In genomic region chr1:15992582-15993500, GRCh38 we compare ENCODE assay signal across 31 cellular contexts. TPM values are rescaled to one million over a fixed set of nuclear protein-coding genes. Genes with fewer than 3 reads are reported as not detected.
A peak's percentile ranks its signal among the peaks of the same experiment; 100 is the strongest.
DNase-seq lines count a peak whose midpoint lies in the region; ATAC-seq, FAIRE-seq and TF ChIP-seq lines count a peak whose summit lies in the region.
"Had no signal": no experiment of that assay in that cellular context is flagged by ENCODE, and none has a peak within 500 bp of the region (broad histone marks: within the 10 kb centered on the region; RNA-seq: fewer than 3 reads in every experiment).

No MANE protein-coding gene starts in this region.

- no peak overlapping the region for H2BK12ac ChIP-seq in H1 (ENCODE audit: low read depth, low read length)

- peaks cover 4% of the 10 kb centered on the region; the same call in 1 of the 2 replicates for H3K27me3 ChIP-seq in IMR-90 (ENCODE audit: control insufficient read depth, insufficient read depth, low read length)
- H3K27me3 ChIP-seq in H1 (replicated peaks in 1 of 4; ENCODE audit: control insufficient read depth in 3 of 4, extremely low read depth in 1 of 4, insufficient read depth in 3 of 4, low read length in 3 of 4), result no peaks in the 10 kb centered on the region
- no peaks in the 10 kb centered on the region for H3K27me3 ChIP-seq in osteoblast (ENCODE audit: insufficient read depth, low read length)
- H3K27me3 ChIP-seq in naive thymus-derived CD4-positive, alpha-beta T cell (ENCODE audit: control insufficient read depth in 2 of 2, insufficient read depth in 2 of 2, low read length in 2 of 2), result no peaks in the 10 kb centered on the region
- H3K27me3 ChIP-seq: MG63 had no signal

- H3K18ac ChIP-seq in IMR-90 (ENCODE audit: low read depth, low read length), result no peak overlapping the region
- H3K18ac ChIP-seq in H1 (ENCODE audit: extremely low read depth, low read length), result no peak overlapping the region

- H4K5ac ChIP-seq in IMR-90 (ENCODE audit: low read depth, low read length) (no peak overlapping the region), H1 (ENCODE audit: insufficient read length, low read depth, low read length) (no peak overlapping the region)

- no peaks in the 10 kb centered on the region for H3K4me1 Mint-ChIP-seq in naive thymus-derived CD4-positive, alpha-beta T cell
- H3K4me1 Mint-ChIP-seq: CD8-positive, alpha-beta memory T cell had no signal

- dilution Hi-C loops in IMR-90 (cut with HindIII; ENCODE audit: low sequenced_read_pairs, unreplicated experiment), result no loop called here

- no peaks in the 10 kb centered on the region for H3K9me3 Mint-ChIP-seq in naive thymus-derived CD4-positive, alpha-beta T cell
- H3K9me3 Mint-ChIP-seq: CD8-positive, alpha-beta memory T cell had no signal

- no peaks in the 10 kb centered on the region for H4K20me1 ChIP-seq in IMR-90 (ENCODE audit: insufficient read depth, low read length)
- peaks cover 0 to 5% of the 10 kb centered on the region in 2 experiments for H4K20me1 ChIP-seq in H1 (replicated peaks in 1 of 2; ENCODE audit: control insufficient read depth in 1 of 2, insufficient read depth in 2 of 2, low read length in 2 of 2)
- H4K20me1 ChIP-seq in osteoblast (ENCODE audit: insufficient read depth, low read length), result no peaks in the 10 kb centered on the region

- H3K36me3 ChIP-seq in IMR-90 (ENCODE audit: control insufficient read depth, insufficient read depth, low read length) (no peaks in the 10 kb centered on the region), H1 (ENCODE audit: control insufficient read depth in 2 of 4, insufficient read depth in 4 of 4, low read length in 3 of 4) (no peaks in the 10 kb centered on the region), osteoblast (ENCODE audit: insufficient read depth, low read length) (no peaks in the 10 kb centered on the region)
- H3K36me3 ChIP-seq in naive thymus-derived CD4-positive, alpha-beta T cell (ENCODE audit: control insufficient read depth in 2 of 3, insufficient read depth in 3 of 3, low read length in 3 of 3), result no peaks in the 10 kb centered on the region
- H3K36me3 ChIP-seq: MG63 had no signal

- H3K4ac ChIP-seq in IMR-90 (ENCODE audit: low read depth, low read length) (no peak overlapping the region), H1 (replicated peaks; ENCODE audit: insufficient read length, low read depth, low read length) (no peak overlapping the region)

- no peak overlapping the region for H3K4me2 ChIP-seq in IMR-90 (ENCODE audit: low read depth, low read length)
- H3K4me2 ChIP-seq in H1 (ENCODE audit: insufficient read depth in 1 of 2, low read depth in 2 of 2, low read length in 2 of 2), result no peak overlapping the region
- no peak overlapping the region for H3K4me2 ChIP-seq in osteoblast (ENCODE audit: insufficient read depth, low read length)
- H3K4me2 ChIP-seq: A549, SK-N-SH had no signal

- H3K4me1 ChIP-seq in IMR-90 (ENCODE audit: control insufficient read depth, insufficient read depth, low read length) (peaks cover 2% of the 10 kb centered on the region; the same call in 1 of the 2 replicates), H1 (replicated peaks in 1 of 4; ENCODE audit: control insufficient read depth in 3 of 4, insufficient read depth in 4 of 4, low read length in 3 of 4) (no peaks in the 10 kb centered on the region), osteoblast (ENCODE audit: insufficient read depth, low read length) (no peaks in the 10 kb centered on the region)
- H3K4me1 ChIP-seq in naive thymus-derived CD4-positive, alpha-beta T cell (ENCODE audit: control insufficient read depth in 2 of 2, insufficient read depth in 2 of 2, low read length in 2 of 2), result no peaks in the 10 kb centered on the region
- H3K4me1 ChIP-seq: A549 had no signal

- H3K27me3 Mint-ChIP-seq in naive thymus-derived CD4-positive, alpha-beta T cell, result peaks cover 0 to 3% (median 0%) of the 10 kb centered on the region in 5 donors

- TF ChIP-seq POLR2A in IMR-90 (IDR thresholded peaks at IDR 0.05; ENCODE audit: low read depth, low read length) (no peak), H1 (IDR thresholded peaks at IDR 0.05; ENCODE audit: control extremely low read depth in 1 of 2, low read depth in 2 of 2, low read length in 2 of 2) (no peak)

- no peak for DNase-seq in IMR-90
- DNase-seq in H1 (ENCODE audit: low read depth in 1 of 2, low spot score in 2 of 2), result no peak
- DNase-seq in osteoblast (ENCODE audit: insufficient read length, low spot score, missing footprints), result peak; percentile 31
- DNase-seq in naive thymus-derived CD4-positive, alpha-beta T cell, result no peak
- no peak for DNase-seq in NCI-H345 treated with DMSO at 0.1 percent for 48 hours (lab: John Stamatoyannopoulos, UW; ENCODE audit: unreplicated experiment)
- DNase-seq in COLO668 (lab: John Stamatoyannopoulos, UW; ENCODE audit: unreplicated experiment), result no peak
- no peak for DNase-seq in head of caudate nucleus
- DNase-seq: AML-193; CD8-positive, alpha-beta memory T cell; DMS153; DND-41; KBM-7; MG63; NCI-H1092; NCI-H1417 treated with DMSO at 0.1 percent for 48 hours; NCI-H1694 treated with DMSO at 0.1 percent for 48 hours; NCI-H2081; NCI-H226; NCI-H524; NCI-H774; NK-92 treated with Interleukin-12 subunit alpha and Interleukin-12 subunit beta, amount 100 ng/mL, for 24 hours; PC-3; SK-N-SH; SW 1271 had no signal

- H2AK9ac ChIP-seq in IMR-90 (replicated peaks; ENCODE audit: low read depth, low read length, poor library complexity), result no peak overlapping the region

- no peaks in the 10 kb centered on the region for H3K79me2 ChIP-seq in H1 (ENCODE audit: control insufficient read depth in 1 of 2, insufficient read depth in 2 of 2, low read length in 2 of 2)
- H3K79me2 ChIP-seq in osteoblast (ENCODE audit: insufficient read depth, low read length), result no peaks in the 10 kb centered on the region

- POLR2A ChIA-PET in IMR-90 (lab: Charles Lee; ENCODE audit: unreplicated experiment), result no interaction called here
- POLR2A ChIA-PET in H1 (lab: Charles Lee; ENCODE audit: partially characterized antibody), result no interaction called here
- POLR2A ChIA-PET in naive thymus-derived CD4-positive, alpha-beta T cell (lab: Charles Lee), result no interaction called here

- TF ChIP-seq CTCF in IMR-90 (conservative IDR thresholded peaks at IDR 0.05; ENCODE audit: low read depth, low read length) (no peak), H1 (IDR thresholded peaks at IDR 0.05; ENCODE audit: control extremely low read depth in 1 of 3, insufficient read depth in 1 of 3, low read depth in 1 of 3, low read length in 3 of 3) (no peak), osteoblast (IDR thresholded peaks at IDR 0.05; ENCODE audit: extremely low read depth, low read depth, low read length) (no peak)

- no peak for TF ChIP-seq RAD21 in IMR-90 (IDR thresholded peaks at IDR 0.05; ENCODE audit: low read length)
- TF ChIP-seq RAD21 in H1 (IDR thresholded peaks at IDR 0.05 in 1 of 2, conservative IDR thresholded peaks at IDR 0.05 in 1 of 2; ENCODE audit: low read depth in 2 of 2, low read length in 2 of 2), result no peak

- H3K56ac ChIP-seq in IMR-90 (ENCODE audit: extremely low read depth, insufficient read depth, low read length) (no peak overlapping the region), H1 (replicated peaks; ENCODE audit: insufficient read length, low read depth, low read length) (no peak overlapping the region)

- no peak overlapping the region for H3K27ac ChIP-seq in IMR-90 (ENCODE audit: insufficient read depth, low read length)
- H3K27ac ChIP-seq in H1 (ENCODE audit: low read depth, low read length), result no peak overlapping the region
- no peak overlapping the region for H3K27ac ChIP-seq in osteoblast (ENCODE audit: low read depth, low read length)
- no peak overlapping the region for H3K27ac ChIP-seq in naive thymus-derived CD4-positive, alpha-beta T cell (ENCODE audit: low read depth, low read length)
- H3K27ac ChIP-seq: A549, C4-2B had no signal

- H2AK5ac ChIP-seq in IMR-90 (ENCODE audit: low read depth, low read length), result 0 out of 2 replicates have a peak overlapping the region, but pooled peaks have one; percentile 16
- H2AK5ac ChIP-seq in H1 (ENCODE audit: low read depth, low read length), result no peak overlapping the region

- H3K23ac ChIP-seq in IMR-90 (ENCODE audit: low read depth, low read length) (no peak overlapping the region), H1 (ENCODE audit: insufficient read length) (no peak overlapping the region)

- no peaks in the 10 kb centered on the region for H3K9me3 ChIP-seq in IMR-90 (ENCODE audit: control insufficient read depth, insufficient read depth, low read length)
- H3K9me3 ChIP-seq in H1 (ENCODE audit: insufficient read depth in 2 of 2, low read depth in 1 of 2, low read length in 1 of 2), result no peaks in the 10 kb centered on the region
- H3K9me3 ChIP-seq in osteoblast (ENCODE audit: low read depth, low read length), result no peaks in the 10 kb centered on the region
- H3K9me3 ChIP-seq in naive thymus-derived CD4-positive, alpha-beta T cell (ENCODE audit: control insufficient read depth in 2 of 3, low read length in 3 of 3), result no peaks in the 10 kb centered on the region
- H3K9me3 ChIP-seq: A549, MG63, SK-N-SH had no signal

- ATAC-seq in IMR-90 (ENCODE audit: low read depth), result no peak
- ATAC-seq in naive thymus-derived CD4-positive, alpha-beta T cell, result no peak
- ATAC-seq: A549, HepG2, PC-3 had no signal

- H2BK120ac ChIP-seq in IMR-90 (ENCODE audit: low read depth, low read length), result no peak overlapping the region
- H2BK120ac ChIP-seq in H1 (replicated peaks; ENCODE audit: low read depth, low read length), result no peak overlapping the region

- peak overlapping the region in 1 of 9 donors; percentile 55 for H3K27ac Mint-ChIP-seq in naive thymus-derived CD4-positive, alpha-beta T cell
- H3K27ac Mint-ChIP-seq: CD8-positive, alpha-beta memory T cell had no signal

- no TSS peak for BruUV-seq in IMR-90 (replicated peaks; lab: Mats Ljungman, UMichigan)

- in situ Hi-C loops in IMR-90 (cut with MboI; ENCODE audit: low sequenced_read_pairs), result loop anchor here (10.0 kb wide), 1 partner anchor 58 kb away; no protein-coding TSS in a partner anchor

- H2BK15ac ChIP-seq in IMR-90 (ENCODE audit: low read depth, low read length), result no peak overlapping the region
- no peak overlapping the region for H2BK15ac ChIP-seq in H1 (ENCODE audit: low read length)

- no peaks in the 10 kb centered on the region for H3K79me1 ChIP-seq in IMR-90 (ENCODE audit: low read depth in 1 of 2, low read length in 2 of 2)
- no peaks in the 10 kb centered on the region for H3K79me1 ChIP-seq in H1 (ENCODE audit: low read depth, low read length)

- TF ChIP-seq EP300 in H1 (IDR thresholded peaks at IDR 0.05; ENCODE audit: borderline replicate concordance in 1 of 2, low read depth in 2 of 2, low read length in 2 of 2), result no peak

- no peaks in the 10 kb centered on the region for H3K36me3 Mint-ChIP-seq in naive thymus-derived CD4-positive, alpha-beta T cell
- H3K36me3 Mint-ChIP-seq: CD8-positive, alpha-beta memory T cell had no signal

- H3K4me3 ChIP-seq in IMR-90 (ENCODE audit: insufficient read depth, low read depth, low read length), result no peak overlapping the region
- no peak overlapping the region for H3K4me3 ChIP-seq in H1 (ENCODE audit: extremely low read depth in 1 of 4, insufficient read depth in 2 of 4, low read depth in 3 of 4, low read length in 4 of 4)
- no peak overlapping the region for H3K4me3 ChIP-seq in osteoblast (ENCODE audit: insufficient read depth, low read length)
- no peak overlapping the region for H3K4me3 ChIP-seq in naive thymus-derived CD4-positive, alpha-beta T cell (ENCODE audit: low read length)
- H3K4me3 ChIP-seq: A549, MG63 had no signal

- no peak overlapping the region for H3K14ac ChIP-seq in IMR-90 (replicated peaks; ENCODE audit: low read depth, low read length)
- no peak overlapping the region for H3K14ac ChIP-seq in H1 (ENCODE audit: insufficient read length)

- no peak overlapping the region for H4K91ac ChIP-seq in IMR-90 (ENCODE audit: insufficient read depth, low read depth, low read length)
- H4K91ac ChIP-seq in H1 (replicated peaks; ENCODE audit: insufficient read length, low read length), result no peak overlapping the region

- H4K8ac ChIP-seq in IMR-90 (ENCODE audit: low read depth in 2 of 2, low read length in 2 of 2), result no peak overlapping the region
- H4K8ac ChIP-seq in H1 (ENCODE audit: extremely low read depth, insufficient read depth, low read length), result 0 out of 2 replicates have a peak overlapping the region, but pooled peaks have one; percentile 35

- H3K23me2 ChIP-seq in H1 (ENCODE audit: low read depth, low read length), result no peaks in the 10 kb centered on the region

- no peak for FAIRE-seq in H1 (lab: Jason Lieb, UNC)
- FAIRE-seq: A549, GM12892, GM19239, H54, HepG2 had no signal

- CTCF ChIA-PET in IMR-90 (lab: Yijun Ruan, JAX) (no interaction called here), H1 (lab: Charles Lee; ENCODE audit: partially characterized antibody) (no interaction called here)
- CTCF ChIA-PET in naive thymus-derived CD4-positive, alpha-beta T cell (lab: Charles Lee), result interaction anchor here (0.6 kb wide), 1 partner anchor 12 kb away, joined by 6 read pairs; no protein-coding TSS in a partner anchor

- H3K9ac ChIP-seq in IMR-90 (ENCODE audit: low read depth, low read length), result no peak overlapping the region
- H3K9ac ChIP-seq in H1 (replicated peaks in 1 of 4; ENCODE audit: extremely low read depth in 1 of 4, low read depth in 3 of 4, low read length in 3 of 4), result no peak overlapping the region
- H3K9ac ChIP-seq: SK-N-SH had no signal

- H3K4me3 Mint-ChIP-seq in naive thymus-derived CD4-positive, alpha-beta T cell, result no peak overlapping the region
- H3K4me3 Mint-ChIP-seq: CD8-positive, alpha-beta memory T cell had no signal

- intact Hi-C loops in IMR-90 (cut with micrococcal nuclease), result no loop called here
- intact Hi-C loops in naive thymus-derived CD4-positive, alpha-beta T cell (cut with micrococcal nuclease), result no loop called here
- intact Hi-C loops in head of caudate nucleus (cut with DNase I), result loop anchor here (10.0 kb wide), 2 partner anchors 108 to 198 kb away; no protein-coding TSS in a partner anchor

- H2AFZ ChIP-seq in IMR-90 (replicated peaks; ENCODE audit: low read length, poor library complexity), result no peak overlapping the region
- H2AFZ ChIP-seq in H1 (ENCODE audit: low read length), result no peak overlapping the region
- H2AFZ ChIP-seq in osteoblast (ENCODE audit: low read length), result no peak overlapping the region

- H2BK20ac ChIP-seq in IMR-90 (ENCODE audit: low read depth, low read length) (no peak overlapping the region), H1 (ENCODE audit: low read length) (no peak overlapping the region)

- H3K9me1 ChIP-seq in IMR-90 (ENCODE audit: insufficient read depth, low read length), result no peaks in the 10 kb centered on the region

- WGBS in IMR-90 (ENCODE audit: extremely low coverage in 2 of 2, insufficient read length in 1 of 2), 2 experiments, result 71% methylated on average over 9 of the region's 17 CpGs; no CpG with 5 or more reads in 1 of the 2 experiments
- 81% methylated on average over 17 of the region's 17 CpGs; no CpG with 5 or more reads in 1 of the 2 experiments for WGBS in H1 (ENCODE audit: extremely low coverage in 1 of 2, insufficient coverage in 1 of 2, insufficient read length in 1 of 2, insufficient replicate concordance in 2 of 2, low coverage in 1 of 2, low lambda C conversion rate in 2 of 2, missing lambda C conversion rate in 1 of 2), 2 experiments

- no peak overlapping the region for H2BK5ac ChIP-seq in IMR-90 (ENCODE audit: low read depth, low read length, poor library complexity, severe bottlenecking)
- no peak overlapping the region for H2BK5ac ChIP-seq in H1 (ENCODE audit: low read depth, low read length)

RNA-seq across cellular contexts. Expression of gene SRARP, which starts 11.2 kb away (rescaled TPM):
- total RNA-seq in IMR-90 (2012; rRNA removed) (not detected in 2 replicates), osteoblast (not detected in 2 replicates)
- polyA plus RNA-seq in IMR-90 (2012; rRNA removed) (not detected in 2 replicates), H1 (2011; rRNA removed) (not detected in 2 replicates)
- polyA plus RNA-seq in IMR-90 (2012; cell fraction: cytosol; rRNA removed), result not detected in 2 replicates
- polyA plus RNA-seq in IMR-90 (2012; cell fraction: nucleus; rRNA removed; ENCODE audit: low replicate concordance), result not detected in 2 replicates
- not detected in 2 replicates for total RNA-seq in H1 (2021; fragmentation: NEBNext Ultra II Directional; extraction: Animal tissue kit (Norgen Biotek cat#: 25700))
- polyA plus RNA-seq in H1 (2011; cell fraction: cytosol; rRNA removed), result not detected
- polyA plus RNA-seq in H1 (2011; cell fraction: nucleus; rRNA removed), result not detected
- not detected in 4 replicates for polyA plus RNA-seq in H1 (2012, experiment 1 of 2)
- polyA plus RNA-seq in H1 (2012, experiment 2 of 2), result not detected
- not detected for polyA plus RNA-seq in H1 (2013, experiment 1 of 2)
- 0.02 TPM for polyA plus RNA-seq in H1 (2013, experiment 2 of 2)
- polyA minus RNA-seq in H1 (2011; rRNA and poly(A)+ RNA removed), result not detected in 2 replicates
- not detected for polyA minus RNA-seq in H1 (2011; cell fraction: cytosol; rRNA and poly(A)+ RNA removed)
- polyA minus RNA-seq in H1 (2011; cell fraction: nucleus; rRNA and poly(A)+ RNA removed), result not detected
- not detected for total RNA-seq in naive thymus-derived CD4-positive, alpha-beta T cell
- not detected for polyA plus RNA-seq in naive thymus-derived CD4-positive, alpha-beta T cell
- total RNA-seq: CD8-positive, alpha-beta memory T cell; HT1080; PC-3 had no signal
- polyA plus RNA-seq: A549; CD8-positive, alpha-beta memory T cell; SK-N-SH had no signal

RNA-seq across cellular contexts. Expression of gene ZBTB17, which starts 16.9 kb away (rescaled TPM):
- total RNA-seq in IMR-90 (2012; rRNA removed), result 26.3 and 29.7 TPM in 2 replicates
- 58.2 and 65.5 TPM in 2 replicates for polyA plus RNA-seq in IMR-90 (2012; rRNA removed)
- 27.1 and 37.4 TPM in 2 replicates for polyA plus RNA-seq in IMR-90 (2012; cell fraction: cytosol; rRNA removed)
- 190 and 417 TPM in 2 replicates for polyA plus RNA-seq in IMR-90 (2012; cell fraction: nucleus; rRNA removed; ENCODE audit: low replicate concordance)
- total RNA-seq in H1 (2021; fragmentation: NEBNext Ultra II Directional; extraction: Animal tissue kit (Norgen Biotek cat#: 25700)), result 24.3 and 24.7 TPM in 2 replicates
- 36.2 and 58.6 TPM in 2 replicates for polyA plus RNA-seq in H1 (2011; rRNA removed)
- polyA plus RNA-seq in H1 (2011; cell fraction: cytosol; rRNA removed), result 44.4 TPM
- 137 TPM for polyA plus RNA-seq in H1 (2011; cell fraction: nucleus; rRNA removed)
- polyA plus RNA-seq in H1 (2012, experiment 1 of 2), result 14.4 to 31.6 TPM (median 26.8 TPM) in 4 replicates
- 25.5 TPM for polyA plus RNA-seq in H1 (2012, experiment 2 of 2)
- polyA plus RNA-seq in H1 (2013, experiment 1 of 2), result 17.0 TPM
- polyA plus RNA-seq in H1 (2013, experiment 2 of 2), result 16.2 TPM
- polyA minus RNA-seq in H1 (2011; rRNA and poly(A)+ RNA removed), result 27.1 and 35.6 TPM in 2 replicates
- polyA minus RNA-seq in H1 (2011; cell fraction: cytosol; rRNA and poly(A)+ RNA removed), result 20.1 TPM
- polyA minus RNA-seq in H1 (2011; cell fraction: nucleus; rRNA and poly(A)+ RNA removed), result 32.4 TPM
- 25.0 and 29.7 TPM in 2 replicates for total RNA-seq in osteoblast
- total RNA-seq in naive thymus-derived CD4-positive, alpha-beta T cell, result 10 to 100 TPM; 47.3 to 85.1 (median 65.0) TPM
- 10 to 100 TPM; 11.2 to 33.7 TPM for polyA plus RNA-seq in naive thymus-derived CD4-positive, alpha-beta T cell

RNA-seq across cellular contexts. Expression of gene HSPB7, which starts 25.0 kb away (rescaled TPM):
- total RNA-seq in IMR-90 (2012; rRNA removed) (0.54 and 0.56 TPM in 2 replicates), osteoblast (4.1 and 6.9 TPM in 2 replicates)
- polyA plus RNA-seq in IMR-90 (2012; rRNA removed) (3.0 and 4.3 TPM in 2 replicates), H1 (2011; rRNA removed) (0.19 TPM in 1 of 2 replicates, not detected in the other)
- polyA plus RNA-seq in IMR-90 (2012; cell fraction: cytosol; rRNA removed), result 2.7 and 5.1 TPM in 2 replicates
- polyA plus RNA-seq in IMR-90 (2012; cell fraction: nucleus; rRNA removed; ENCODE audit: low replicate concordance), result 3.0 and 6.7 TPM in 2 replicates
- not detected in 2 replicates for total RNA-seq in H1 (2021; fragmentation: NEBNext Ultra II Directional; extraction: Animal tissue kit (Norgen Biotek cat#: 25700))
- polyA plus RNA-seq in H1 (2011; cell fraction: cytosol; rRNA removed), result 0.14 TPM
- 0.54 TPM for polyA plus RNA-seq in H1 (2011; cell fraction: nucleus; rRNA removed)
- 0.13 to 0.64 TPM (median 0.33 TPM) in 4 replicates for polyA plus RNA-seq in H1 (2012, experiment 1 of 2)
- not detected for polyA plus RNA-seq in H1 (2012, experiment 2 of 2)
- 0.04 TPM for polyA plus RNA-seq in H1 (2013, experiment 1 of 2)
- polyA plus RNA-seq in H1 (2013, experiment 2 of 2), result 0.02 TPM
- not detected in 2 replicates for polyA minus RNA-seq in H1 (2011; rRNA and poly(A)+ RNA removed)
- not detected for polyA minus RNA-seq in H1 (2011; cell fraction: cytosol; rRNA and poly(A)+ RNA removed)
- 0.20 TPM for polyA minus RNA-seq in H1 (2011; cell fraction: nucleus; rRNA and poly(A)+ RNA removed)
- total RNA-seq in naive thymus-derived CD4-positive, alpha-beta T cell, result not detected
- polyA plus RNA-seq in naive thymus-derived CD4-positive, alpha-beta T cell, result not detected
- total RNA-seq: CD8-positive, alpha-beta memory T cell; HepG2; HT1080; PC-3 had no signal
- polyA plus RNA-seq: A549; CD8-positive, alpha-beta memory T cell had no signal

RNA-seq across cellular contexts. Expression of gene CLCNKA, which starts 29.0 kb away (rescaled TPM):
- total RNA-seq in IMR-90 (2012; rRNA removed), result not detected in 2 replicates
- 0.05 TPM in 1 of 2 replicates, not detected in the other for polyA plus RNA-seq in IMR-90 (2012; rRNA removed)
- polyA plus RNA-seq in IMR-90 (2012; cell fraction: cytosol; rRNA removed), result 0.07 and 0.16 TPM in 2 replicates
- polyA plus RNA-seq in IMR-90 (2012; cell fraction: nucleus; rRNA removed; ENCODE audit: low replicate concordance), result 0.76 and 1.0 TPM in 2 replicates
- 0.95 and 1.3 TPM in 2 replicates for total RNA-seq in H1 (2021; fragmentation: NEBNext Ultra II Directional; extraction: Animal tissue kit (Norgen Biotek cat#: 25700))
- 2.0 and 3.9 TPM in 2 replicates for polyA plus RNA-seq in H1 (2011; rRNA removed)
- 2.8 TPM for polyA plus RNA-seq in H1 (2011; cell fraction: cytosol; rRNA removed)
- 22.4 TPM for polyA plus RNA-seq in H1 (2011; cell fraction: nucleus; rRNA removed)
- 0.77 to 2.4 TPM (median 0.99 TPM) in 4 replicates for polyA plus RNA-seq in H1 (2012, experiment 1 of 2)
- polyA plus RNA-seq in H1 (2012, experiment 2 of 2), result 0.42 TPM
- polyA plus RNA-seq in H1 (2013, experiment 1 of 2), result 1.6 TPM
- 1.5 TPM for polyA plus RNA-seq in H1 (2013, experiment 2 of 2)
- polyA minus RNA-seq in H1 (2011; rRNA and poly(A)+ RNA removed), result 0.80 and 1.0 TPM in 2 replicates
- not detected for polyA minus RNA-seq in H1 (2011; cell fraction: cytosol; rRNA and poly(A)+ RNA removed)
- 2.7 TPM for polyA minus RNA-seq in H1 (2011; cell fraction: nucleus; rRNA and poly(A)+ RNA removed)
- total RNA-seq in osteoblast, result not detected in 2 replicates
- total RNA-seq in naive thymus-derived CD4-positive, alpha-beta T cell, result not detected
- not detected for polyA plus RNA-seq in naive thymus-derived CD4-positive, alpha-beta T cell
- total RNA-seq: CD8-positive, alpha-beta memory T cell; HepG2; HT1080; PC-3 had no signal
- polyA plus RNA-seq: CD8-positive, alpha-beta memory T cell had no signal

RNA-seq across cellular contexts. Expression of gene CLCNKB, which starts 50.7 kb away (rescaled TPM):
- total RNA-seq in IMR-90 (2012; rRNA removed) (not detected in 2 replicates), osteoblast (0.29 and 0.36 TPM in 2 replicates)
- polyA plus RNA-seq in IMR-90 (2012; rRNA removed) (0.09 and 0.11 TPM in 2 replicates), H1 (2011; rRNA removed) (3.5 and 5.7 TPM in 2 replicates)
- 0.14 and 0.41 TPM in 2 replicates for polyA plus RNA-seq in IMR-90 (2012; cell fraction: cytosol; rRNA removed)
- 0.70 and 0.76 TPM in 2 replicates for polyA plus RNA-seq in IMR-90 (2012; cell fraction: nucleus; rRNA removed; ENCODE audit: low replicate concordance)
- 1.2 and 1.4 TPM in 2 replicates for total RNA-seq in H1 (2021; fragmentation: NEBNext Ultra II Directional; extraction: Animal tissue kit (Norgen Biotek cat#: 25700))
- 4.0 TPM for polyA plus RNA-seq in H1 (2011; cell fraction: cytosol; rRNA removed)
- 14.0 TPM for polyA plus RNA-seq in H1 (2011; cell fraction: nucleus; rRNA removed)
- polyA plus RNA-seq in H1 (2012, experiment 1 of 2), result 1.8 to 3.3 TPM (median 2.4 TPM) in 4 replicates
- polyA plus RNA-seq in H1 (2012, experiment 2 of 2), result 1.6 TPM
- 2.6 TPM for polyA plus RNA-seq in H1 (2013, experiment 1 of 2)
- polyA plus RNA-seq in H1 (2013, experiment 2 of 2), result 2.0 TPM
- 1.4 and 3.3 TPM in 2 replicates for polyA minus RNA-seq in H1 (2011; rRNA and poly(A)+ RNA removed)
- polyA minus RNA-seq in H1 (2011; cell fraction: cytosol; rRNA and poly(A)+ RNA removed), result 1.8 TPM
- 2.1 TPM for polyA minus RNA-seq in H1 (2011; cell fraction: nucleus; rRNA and poly(A)+ RNA removed)
- total RNA-seq in naive thymus-derived CD4-positive, alpha-beta T cell, result not detected
- polyA plus RNA-seq in naive thymus-derived CD4-positive, alpha-beta T cell, result not detected
- total RNA-seq: CD8-positive, alpha-beta memory T cell; HepG2; HT1080; PC-3 had no signal
- polyA plus RNA-seq: CD8-positive, alpha-beta memory T cell had no signal
